Comparison of ENCODE assay signal across 8 cellular contexts in genomic region chr12:6465467-6466183, GRCh38. TPM values are rescaled to one million over a fixed set of nuclear protein-coding genes. Genes with fewer than 3 reads are reported as not detected.
DNase-seq lines count a peak whose midpoint lies in the region; ATAC-seq and TF ChIP-seq lines count a peak whose summit lies in the region.

No MANE protein-coding gene starts in this region.

- TF ChIP-seq RAD21 in SK-N-SH (IDR thresholded peaks at IDR 0.05; ENCODE audit: low read length), result peak; percentile 95

- H3K27me3 ChIP-seq in SK-N-SH (ENCODE audit: insufficient read depth), result no peaks in the 10 kb centered on the region
- no peaks in the 10 kb centered on the region for H3K27me3 ChIP-seq in colonic mucosa
- H3K27me3 ChIP-seq in tibial nerve, result no peaks in the 10 kb centered on the region

- H3K9me3 ChIP-seq in SK-N-SH (no peaks in the 10 kb centered on the region), colonic mucosa (no peaks in the 10 kb centered on the region), tibial nerve (no peaks in the 10 kb centered on the region)

- CTCF ChIA-PET in SK-N-SH (lab: Yijun Ruan, JAX), result interaction anchor here (0.6 to 2.3 kb wide), 60 partner anchors 8 to 477 kb away, joined by 3 to 91 read pairs (median 5); partner anchors contain the start of genes CD27, COPS7A, MRPL51 and TAPBPL

- no peaks in the 10 kb centered on the region for H3K9me2 ChIP-seq in SK-N-SH

- no peak for ATAC-seq in GM19351 (IDR thresholded peaks at IDR 0.05; ENCODE audit: unreplicated experiment)

- 40% methylated on average over 6 of the region's 6 CpGs for WGBS in SK-N-SH (ENCODE audit: low lambda C conversion rate)
- whole genome bisulfite sequencing in lower leg skin, 2 donors, result 33 to 42% methylated on average over 6 of the region's 6 CpGs
- 41 to 46% methylated on average over 6 of the region's 6 CpGs for WGBS in tibial nerve, 2 donors

- TF ChIP-seq POLR2A in lower leg skin (IDR thresholded peaks at IDR 0.05), result no peak
- TF ChIP-seq POLR2A in tibial nerve (IDR thresholded peaks at IDR 0.05), result no peak

- H3K79me2 ChIP-seq in SK-N-SH (ENCODE audit: insufficient read depth), result peaks cover 37% of the 10 kb centered on the region

- H3K36me3 ChIP-seq in SK-N-SH (replicated peaks in 1 of 2; ENCODE audit: control insufficient read depth in 1 of 2, insufficient read depth in 2 of 2, low read length in 1 of 2), result peaks cover 41 to 44% of the 10 kb centered on the region in 2 experiments
- peaks cover 2% of the 10 kb centered on the region for H3K36me3 ChIP-seq in colonic mucosa
- peaks cover 0 to 64% (median 5%) of the 10 kb centered on the region in 3 donors for H3K36me3 ChIP-seq in tibial nerve

- DNase-seq in activated CD8-positive, alpha-beta memory T cell treated with anti-CD3 and anti-CD28 coated beads for 24 hours, result peak; percentile 69
- DNase-seq in activated CD8-positive, alpha-beta memory T cell treated with anti-CD3 and anti-CD28 coated beads, Interleukin-2, amount 50 U/mL, for 48 hours, result no peak
- DNase-seq in LHCN-M2 (ENCODE audit: low read depth) (peak; percentile 70), SK-N-SH (peak; percentile 79), colonic mucosa (peak; percentile 77), lower leg skin (ENCODE audit: low spot score in 2 of 2) (peak; percentile 70 to 81), tibial nerve (ENCODE audit: low spot score in 2 of 2) (peak in 1 of 2 donors; percentile 82)

- H3K4me1 ChIP-seq in SK-N-SH (ENCODE audit: control insufficient read depth in 1 of 2, insufficient read depth in 2 of 2, low read depth in 1 of 2, low read length in 1 of 2), result peaks cover 0 to 9% of the 10 kb centered on the region in 2 experiments; a peak in 2 of 4 replicates
- peaks cover 14% of the 10 kb centered on the region for H3K4me1 ChIP-seq in colonic mucosa
- peaks cover 6 to 55% (median 32%) of the 10 kb centered on the region in 4 donors for H3K4me1 ChIP-seq in tibial nerve

- POLR2A ChIA-PET in SK-N-SH (lab: Yijun Ruan, JAX), result interaction anchor here (0.7 to 1.2 kb wide), 4 partner anchors 14 to 119 kb away, joined by 3 to 8 read pairs (median 4); partner anchors contain the start of genes MRPL51 and TAPBPL

- no peak overlapping the region for H2AFZ ChIP-seq in SK-N-SH (ENCODE audit: low read depth)

- no peak overlapping the region; a peak in 1 of 4 replicates for H3K4me3 ChIP-seq in SK-N-SH (ENCODE audit: low read depth in 2 of 2, low read length in 1 of 2)
- no peak overlapping the region for H3K4me3 ChIP-seq in colonic mucosa
- H3K4me3 ChIP-seq in lower leg skin (ENCODE audit: low read depth, poor library complexity, severe bottlenecking), result no peak overlapping the region
- no peak overlapping the region for H3K4me3 ChIP-seq in tibial nerve

- TF ChIP-seq EP300 in SK-N-SH (IDR thresholded peaks at IDR 0.05; ENCODE audit: borderline replicate concordance in 1 of 2, low read depth in 1 of 2, low read length in 1 of 2), result no peak
- peak in 1 of 2 donors; percentile 30 for TF ChIP-seq EP300 in tibial nerve (IDR thresholded peaks at IDR 0.05)

- no peaks in the 10 kb centered on the region for H4K20me1 ChIP-seq in SK-N-SH (ENCODE audit: insufficient read depth)

- no peak overlapping the region for H3K4me2 ChIP-seq in SK-N-SH

- no peaks in the 10 kb centered on the region for H3F3A ChIP-seq in SK-N-SH (replicated peaks; ENCODE audit: insufficient read depth)

- H3K9ac ChIP-seq in SK-N-SH, result no peak overlapping the region
- H3K9ac ChIP-seq in colonic mucosa (ENCODE audit: low read depth in 2 of 2, low read length in 2 of 2), result no peak overlapping the region

- H3K27ac ChIP-seq in SK-N-SH (ENCODE audit: low read depth in 2 of 2, low read length in 1 of 2), result no peak overlapping the region
- H3K27ac ChIP-seq in colonic mucosa, result no peak overlapping the region
- H3K27ac ChIP-seq in tibial nerve, result peak overlapping the region in 1 of 4 donors; percentile 8

- intact Hi-C loops in colonic mucosa (cut with DNase I) (loop anchor here (5.0 kb wide), 1 partner anchor 43 kb away; no protein-coding TSS in a partner anchor), lower leg skin (cut with DNase I; ENCODE audit: low total_unique reads) (loop anchor here (5.0 kb wide), 1 partner anchor 43 kb away; no protein-coding TSS in a partner anchor)

- TF ChIP-seq CTCF in SK-N-SH (IDR thresholded peaks at IDR 0.05), result peak; percentile 90
- peak; percentile 78 for TF ChIP-seq CTCF in colonic mucosa (IDR thresholded peaks at IDR 0.05)
- TF ChIP-seq CTCF in lower leg skin (IDR thresholded peaks at IDR 0.05), result peak in 1 of 3 donors; percentile 84
- peak; percentile 78 to 88 (median 85) for TF ChIP-seq CTCF in tibial nerve (IDR thresholded peaks at IDR 0.05)

TF ChIP-seq in SK-N-SH, 30 proteins besides CTCF, POLR2A, EP300 and RAD21:
- TF ChIP-seq SMC3 (IDR thresholded peaks at IDR 0.05; ENCODE audit: low read depth, low read length), result peak; percentile 91
- TF ChIP-seq USF1 (IDR thresholded peaks at IDR 0.05; ENCODE audit: borderline replicate concordance, low read depth), result no peak

RNA-seq across cellular contexts. Expression of gene VAMP1, which starts 4.9 kb away (rescaled TPM):
- 8.0 and 12.9 TPM in 2 replicates for total RNA-seq in LHCN-M2 (2014; rRNA removed)
- 16.5 TPM for polyA plus RNA-seq in LHCN-M2 (2012)
- 36.8 and 48.9 TPM in 2 replicates for polyA plus RNA-seq in SK-N-SH (2012; rRNA removed)
- 21.1 and 21.3 TPM in 2 replicates for polyA plus RNA-seq in SK-N-SH (2012; cell fraction: cytosol; rRNA removed)
- polyA plus RNA-seq in SK-N-SH (2012; cell fraction: nucleus; rRNA removed), result 137 and 179 TPM in 2 replicates
- total RNA-seq in colonic mucosa, result 1 to 10 TPM; 3.9 to 4.1 TPM
- 1 to 10 TPM; 2.1 to 6.6 (median 4.4) TPM for total RNA-seq in lower leg skin
- total RNA-seq in tibial nerve, result 10 to 100 TPM; 12.0 to 31.0 (median 19.3) TPM

RNA-seq across cellular contexts. Expression of gene TAPBPL, which starts 13.8 kb away (rescaled TPM):
- total RNA-seq in LHCN-M2 (2014; rRNA removed), result 8.5 and 9.4 TPM in 2 replicates
- polyA plus RNA-seq in LHCN-M2 (2012), result 7.5 TPM
- polyA plus RNA-seq in SK-N-SH (2012; rRNA removed), result 24.1 and 26.0 TPM in 2 replicates
- 11.0 and 15.8 TPM in 2 replicates for polyA plus RNA-seq in SK-N-SH (2012; cell fraction: cytosol; rRNA removed)
- polyA plus RNA-seq in SK-N-SH (2012; cell fraction: nucleus; rRNA removed), result 33.9 and 51.7 TPM in 2 replicates
- 10 to 100 TPM; 44.9 to 57.8 TPM for total RNA-seq in colonic mucosa
- total RNA-seq in lower leg skin, result 10 to 100 TPM; 11.4 to 23.8 (median 17.6) TPM
- total RNA-seq in tibial nerve, result 10 to 100 TPM; 13.9 to 31.9 (median 25.2) TPM

RNA-seq across cellular contexts. Expression of gene CD27, which starts 20.9 kb away (rescaled TPM):
- total RNA-seq in LHCN-M2 (2014; rRNA removed), result 0.17 and 0.19 TPM in 2 replicates
- polyA plus RNA-seq in LHCN-M2 (2012), result 0.46 TPM
- polyA plus RNA-seq in SK-N-SH (2012; rRNA removed), result not detected in 2 replicates
- polyA plus RNA-seq in SK-N-SH (2012; cell fraction: cytosol; rRNA removed), result not detected in 2 replicates
- not detected in 2 replicates for polyA plus RNA-seq in SK-N-SH (2012; cell fraction: nucleus; rRNA removed)
- total RNA-seq in colonic mucosa, result 1 to 10 TPM; 1.9 to 2.4 TPM
- under 1 TPM in 2 of 4 donors, not detected in 2; 0.16 to 0.89 TPM for total RNA-seq in lower leg skin
- under 1 TPM in 2 of 4 donors, not detected in 2; 0.44 to 0.63 TPM for total RNA-seq in tibial nerve

RNA-seq across cellular contexts. Expression of gene MRPL51, which starts 27.4 kb away (rescaled TPM):
- total RNA-seq in LHCN-M2 (2014; rRNA removed) (113 and 124 TPM in 2 replicates), colonic mucosa (100 to 1,000 TPM; 132 to 220 TPM), lower leg skin (10 to 100 TPM; 38.6 to 62.1 (median 58.7) TPM), tibial nerve (100 to 1,000 TPM in 2 of 4 donors, 10 to 100 TPM in 2; 47.4 to 127 (median 89.0) TPM)
- 356 TPM for polyA plus RNA-seq in LHCN-M2 (2012)
- polyA plus RNA-seq in SK-N-SH (2012; rRNA removed), result 189 and 195 TPM in 2 replicates
- 238 and 299 TPM in 2 replicates for polyA plus RNA-seq in SK-N-SH (2012; cell fraction: cytosol; rRNA removed)
- 53.6 and 63.7 TPM in 2 replicates for polyA plus RNA-seq in SK-N-SH (2012; cell fraction: nucleus; rRNA removed)

RNA-seq across cellular contexts. Expression of gene NCAPD2, which starts 28.3 kb away (rescaled TPM):
- total RNA-seq in LHCN-M2 (2014; rRNA removed), result 93.5 and 112 TPM in 2 replicates
- polyA plus RNA-seq in LHCN-M2 (2012), result 45.5 TPM
- polyA plus RNA-seq in SK-N-SH (2012; rRNA removed), result 39.8 and 46.9 TPM in 2 replicates
- 27.2 and 35.7 TPM in 2 replicates for polyA plus RNA-seq in SK-N-SH (2012; cell fraction: cytosol; rRNA removed)
- 46.2 and 57.3 TPM in 2 replicates for polyA plus RNA-seq in SK-N-SH (2012; cell fraction: nucleus; rRNA removed)
- total RNA-seq in colonic mucosa, result 10 to 100 TPM; 35.9 to 94.1 TPM
- 10 to 100 TPM; 18.5 to 25.9 (median 22.5) TPM for total RNA-seq in lower leg skin
- total RNA-seq in tibial nerve, result 10 to 100 TPM; 17.0 to 29.3 (median 23.0) TPM
